ENCODE assay signal across 16 cellular contexts in the genomic region with DNA sequence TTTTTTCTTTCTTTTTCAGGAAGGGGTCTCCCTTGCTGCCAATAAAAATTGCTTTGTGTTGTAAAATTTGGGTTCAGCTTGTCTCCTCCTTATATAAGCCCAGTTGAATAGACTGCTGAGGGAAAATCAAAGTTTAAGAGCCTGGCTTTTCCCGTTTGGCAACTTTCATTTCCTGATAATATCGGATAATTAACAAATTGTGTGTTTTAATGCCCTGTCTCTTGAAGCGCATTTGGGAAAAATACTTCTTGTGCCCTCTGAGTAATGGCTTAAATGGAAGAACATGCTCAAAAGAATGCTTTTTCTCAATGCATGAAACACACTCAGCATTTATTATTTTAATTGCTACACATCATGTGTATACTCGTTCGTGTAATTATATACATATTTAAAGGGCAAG.
DNase-seq lines count a peak whose midpoint lies in the region; ATAC-seq and TF ChIP-seq lines count a peak whose summit lies in the region.
"Had no signal": no experiment of that assay in that cellular context is flagged by ENCODE, and none has a peak within 500 bp of the region (broad histone marks: within the 10 kb centered on the region; RNA-seq: fewer than 3 reads in every experiment).

No MANE protein-coding gene starts in this region.

- H3K27me3 Mint-ChIP-seq in H9 (ENCODE audit: low read depth), result no peaks in the 10 kb centered on the region
- H3K27me3 Mint-ChIP-seq: naive B cell had no signal

- H3K18ac ChIP-seq in H9 (ENCODE audit: insufficient read length, low read depth, low read length), result no peak overlapping the region

- H4K5ac ChIP-seq in H9 (ENCODE audit: insufficient read length, low read depth, low read length), result no peak overlapping the region

- no peaks in the 10 kb centered on the region for H3K9me3 Mint-ChIP-seq in H9
- H3K9me3 Mint-ChIP-seq: naive B cell had no signal

- H3K4me3 ChIP-seq in skin epidermis, result peak overlapping the region in 1 of 7 experiments; percentile 35

- no peak overlapping the region for H3K23ac ChIP-seq in H9 (ENCODE audit: insufficient read length, low read depth, low read length)

- H3K9ac ChIP-seq in H9 (ENCODE audit: extremely low read depth, insufficient read length, low read length), result no peak overlapping the region

- H4K20me1 ChIP-seq in H9 (ENCODE audit: control insufficient read depth, insufficient read depth, insufficient read length), result no peaks in the 10 kb centered on the region

- no peaks in the 10 kb centered on the region for H3K79me1 ChIP-seq in H9 (ENCODE audit: insufficient read depth, low read depth, low read length, poor library complexity, severe bottlenecking)

- no peak overlapping the region for H4K91ac ChIP-seq in H9 (ENCODE audit: insufficient read length, low read depth, low read length)

- peak overlapping the region; percentile 68 for H3K4me2 ChIP-seq in H9 (ENCODE audit: insufficient read depth, insufficient read length, low read length)

- H2AFZ ChIP-seq in H9 (ENCODE audit: low read length), result no peak overlapping the region

- H3K79me2 ChIP-seq in H9 (ENCODE audit: insufficient read depth, low read length), result no peaks in the 10 kb centered on the region

- H3K56ac ChIP-seq in H9 (ENCODE audit: insufficient read length, low read depth, low read length), result no peak overlapping the region

- ATAC-seq in GM19395 (IDR thresholded peaks at IDR 0.05; ENCODE audit: unreplicated experiment), result no peak
- ATAC-seq in GM21737 (IDR thresholded peaks at IDR 0.05; ENCODE audit: unreplicated experiment), result no peak
- ATAC-seq in HG03439 (IDR thresholded peaks at IDR 0.05; ENCODE audit: unreplicated experiment), result no peak

- peak overlapping the region in 1 of 2 experiments; percentile 85; a peak in 3 of 5 replicates for H3K4me3 Mint-ChIP-seq in H9

- H3K23me2 ChIP-seq in H9 (ENCODE audit: insufficient read length, low read depth, low read length, poor library complexity, severe bottlenecking), result no peaks in the 10 kb centered on the region

- H3K14ac ChIP-seq in H9 (ENCODE audit: insufficient read depth, low read length), result no peak overlapping the region

- H3K27ac Mint-ChIP-seq in H9, result peak overlapping the region; percentile 39 to 100 (median 100); a peak in 6 of 7 replicates
- H3K27ac Mint-ChIP-seq: B cell had no signal

- H3K4ac ChIP-seq in H9 (ENCODE audit: low read depth, low read length), result no peak overlapping the region

- no peak for TF ChIP-seq CTCF in H9 (conservative IDR thresholded peaks at IDR 0.05)

- H3K4me1 ChIP-seq in H9 (ENCODE audit: insufficient read depth, low read length), result peaks cover 5% of the 10 kb centered on the region; the same call in 1 of the 2 replicates

- H2AK5ac ChIP-seq in H9 (ENCODE audit: insufficient read length, low read length), result no peak overlapping the region

- no peak overlapping the region for H2BK5ac ChIP-seq in H9 (ENCODE audit: insufficient read length, low read length)

- H3K4me1 Mint-ChIP-seq in H9, result peaks cover 42 to 49% of the 10 kb centered on the region in 2 experiments

- DNase-seq in H9 (no peak), inferior parietal cortex (ENCODE audit: extremely low spot score) (peak; percentile 42), islet precursor cell (no peak)
- DNase-seq: activated gamma-delta T cell treated with Interleukin-2 at 50 U/mL for 16 hours; DMS 273 treated with DMSO at 0.1 percent for 48 hours; effector memory CD4-positive, alpha-beta T cell; SIG-M5 had no signal

- H2BK15ac ChIP-seq in H9 (ENCODE audit: low read depth, low read length), result no peak overlapping the region

- H3K27me3 ChIP-seq in H9 (ENCODE audit: insufficient read depth, low read length), result no peaks in the 10 kb centered on the region
- H3K27me3 ChIP-seq: brain microvascular endothelial cell, MG63 had no signal

- no peak overlapping the region for H4K8ac ChIP-seq in H9 (replicated peaks; ENCODE audit: insufficient read length, low read depth, low read length)

- H3K9me3 ChIP-seq in H9 (ENCODE audit: control insufficient read depth, low read depth, low read length), result no peaks in the 10 kb centered on the region
- H3K9me3 ChIP-seq: MG63 had no signal

- WGBS in H9 (ENCODE audit: extremely low coverage, insufficient read length, low lambda C conversion rate), result no CpG with 5 or more reads among the region's 5 CpGs

- H2BK120ac ChIP-seq in H9 (ENCODE audit: low read depth, low read length, poor library complexity, severe bottlenecking), result no peak overlapping the region

- no peak overlapping the region for H3T11ph ChIP-seq in H9 (ENCODE audit: low read length)

- H2BK20ac ChIP-seq in H9 (ENCODE audit: low read depth, low read length, poor library complexity, severe bottlenecking), result no peak overlapping the region

- H3K27ac ChIP-seq in H9 (ENCODE audit: insufficient read length, low read depth, low read length) (peak overlapping the region; percentile 90), angular gyrus (ENCODE audit: low read depth, low read length) (peak overlapping the region; percentile 84), skin epidermis (peak overlapping the region in 18 of 21 experiments; percentile 35 to 89 (median 69))

- no peaks in the 10 kb centered on the region; a peak in 1 of 7 replicates for H3K36me3 Mint-ChIP-seq in H9 (ENCODE audit: insufficient read depth in 1 of 3, low read depth in 3 of 3)
- H3K36me3 Mint-ChIP-seq: naive B cell had no signal

- no peak overlapping the region for H2BK12ac ChIP-seq in H9 (ENCODE audit: insufficient read length, low read depth, low read length)
